ENCODE assay signal across 1 cellular context in the genomic region with DNA sequence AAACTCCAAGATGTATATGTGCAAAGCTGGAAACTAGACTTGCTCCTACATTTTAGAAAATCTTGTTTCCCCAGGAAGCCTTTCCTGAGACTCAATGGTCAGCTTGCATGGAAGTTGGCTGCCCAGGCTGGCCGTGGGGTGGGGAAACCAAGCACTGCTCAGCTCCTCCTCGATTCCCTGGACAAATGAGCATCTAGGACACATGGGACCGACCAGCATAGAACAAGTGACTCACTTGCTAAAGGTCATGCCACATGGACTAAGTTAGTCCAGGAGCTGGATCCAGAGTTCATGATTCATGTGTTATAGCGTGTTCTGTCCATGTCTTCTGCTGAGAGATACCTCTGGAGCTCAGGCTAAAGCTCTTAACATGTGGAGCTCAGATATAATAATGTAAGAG.
TF ChIP-seq lines count a peak whose summit lies in the region.

No MANE protein-coding gene starts in this region.

TF ChIP-seq in IMR-90, 13 proteins besides CTCF, POLR2A, EP300 and RAD21:
- TF ChIP-seq, protein P1, sequence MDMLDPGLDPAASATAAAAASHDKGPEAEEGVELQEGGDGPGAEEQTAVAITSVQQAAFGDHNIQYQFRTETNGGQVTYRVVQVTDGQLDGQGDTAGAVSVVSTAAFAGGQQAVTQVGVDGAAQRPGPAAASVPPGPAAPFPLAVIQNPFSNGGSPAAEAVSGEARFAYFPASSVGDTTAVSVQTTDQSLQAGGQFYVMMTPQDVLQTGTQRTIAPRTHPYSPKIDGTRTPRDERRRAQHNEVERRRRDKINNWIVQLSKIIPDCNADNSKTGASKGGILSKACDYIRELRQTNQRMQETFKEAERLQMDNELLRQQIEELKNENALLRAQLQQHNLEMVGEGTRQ (IDR thresholded peaks at IDR 0.05; ENCODE audit: low read depth, low read length), result no peak
- no peak for TF ChIP-seq NFE2L2 (IDR thresholded peaks at IDR 0.05; ENCODE audit: low read depth, low read length)
- TF ChIP-seq, protein P2, sequence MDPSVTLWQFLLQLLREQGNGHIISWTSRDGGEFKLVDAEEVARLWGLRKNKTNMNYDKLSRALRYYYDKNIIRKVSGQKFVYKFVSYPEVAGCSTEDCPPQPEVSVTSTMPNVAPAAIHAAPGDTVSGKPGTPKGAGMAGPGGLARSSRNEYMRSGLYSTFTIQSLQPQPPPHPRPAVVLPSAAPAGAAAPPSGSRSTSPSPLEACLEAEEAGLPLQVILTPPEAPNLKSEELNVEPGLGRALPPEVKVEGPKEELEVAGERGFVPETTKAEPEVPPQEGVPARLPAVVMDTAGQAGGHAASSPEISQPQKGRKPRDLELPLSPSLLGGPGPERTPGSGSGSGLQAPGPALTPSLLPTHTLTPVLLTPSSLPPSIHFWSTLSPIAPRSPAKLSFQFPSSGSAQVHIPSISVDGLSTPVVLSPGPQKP (IDR thresholded peaks at IDR 0.05; ENCODE audit: borderline replicate concordance, low read depth, low read length), result no peak
- TF ChIP-seq MAFK (IDR thresholded peaks at IDR 0.05; ENCODE audit: low read depth, low read length), result no peak
- TF ChIP-seq MAZ (IDR thresholded peaks at IDR 0.05; ENCODE audit: borderline replicate concordance, low read depth, low read length), result no peak
